In genomic region chr3:197256836-197257444, GRCh38 we compare ENCODE assay signal across 8 cellular contexts. TPM values are rescaled to one million over a fixed set of nuclear protein-coding genes. Genes with fewer than 3 reads are reported as not detected.
DNase-seq lines count a peak whose midpoint lies in the region; ATAC-seq, FAIRE-seq and TF ChIP-seq lines count a peak whose summit lies in the region.

No MANE protein-coding gene starts in this region.

- TF ChIP-seq RAD21 in A549 (conservative IDR thresholded peaks at IDR 0.05 in 1 of 2, IDR thresholded peaks at IDR 0.05 in 1 of 2): peak; percentile 40 to 69

- H3K9me2 ChIP-seq in DOHH2 (replicated peaks; ENCODE audit: control insufficient read depth, low read length): no peaks in the 10 kb centered on the region

- peaks cover 91% of the 10 kb centered on the region for H3K79me2 ChIP-seq in DOHH2 (ENCODE audit: control insufficient read depth, low read length)

- TF ChIP-seq EP300 in A549 (IDR thresholded peaks at IDR 0.05): no peak

- TF ChIP-seq CTCF in A549 (IDR thresholded peaks at IDR 0.05) (peak; percentile 62), DOHH2 (IDR thresholded peaks at IDR 0.05; ENCODE audit: low read depth, low read length, poor library complexity, severe bottlenecking) (peak; percentile 70)

- H3K4me1 ChIP-seq in A549 (peaks cover 19% of the 10 kb centered on the region; the same call in 2 of the 3 replicates), DOHH2 (ENCODE audit: control insufficient read depth, low read length) (peaks cover 4% of the 10 kb centered on the region; the same call in 1 of the 2 replicates)

- H3K4me2 ChIP-seq in A549 (no peak overlapping the region), DOHH2 (ENCODE audit: low read length) (no peak overlapping the region)

- peaks cover 18% of the 10 kb centered on the region for H4K20me1 ChIP-seq in DOHH2 (ENCODE audit: control insufficient read depth, insufficient read depth, low read depth, low read length)

- CTCF ChIA-PET in A549 (lab: Yijun Ruan, JAX): interaction anchor here (0.6 to 3.5 kb wide), 48 partner anchors 8 to 330 kb away, joined by 3 to 37 read pairs (median 4); partner anchors contain the start of gene MELTF

- H3K27me3 ChIP-seq in DOHH2 (ENCODE audit: control insufficient read depth, low read length): no peaks in the 10 kb centered on the region

- POLR2A ChIA-PET in A549 (lab: Yijun Ruan, JAX): interaction anchor here (1.0 kb wide), 1 partner anchor 41 kb away, joined by 3 read pairs; the partner anchor contains the start of gene DLG1

- peaks cover 21% of the 10 kb centered on the region for H3K36me3 ChIP-seq in DOHH2 (ENCODE audit: control insufficient read depth, low read length)

- H3K27ac ChIP-seq in A549 (no peak overlapping the region), DOHH2 (ENCODE audit: low read depth, low read length) (no peak overlapping the region)

- ATAC-seq in A549 (no peak), GM21381 (IDR thresholded peaks at IDR 0.05; ENCODE audit: unreplicated experiment) (no peak)

- DNase-seq in A549 (ENCODE audit: low read depth in 1 of 2, low spot score in 1 of 2) (peak in 1 of 2 experiments; percentile 46), NCI-H2029 treated with DMSO at 0.1 percent for 48 hours (lab: John Stamatoyannopoulos, UW) (peak; percentile 26), frontal cortex (ENCODE audit: low spot score in 2 of 2) (no peak), smooth muscle cell of the brain vasculature (ENCODE audit: low read depth, low spot score) (peak; percentile 35), epidermal melanocyte (ENCODE audit: insufficient read length, low spot score) (no peak)
- peak; percentile 23 for DNase-seq in activated CD4-positive, alpha-beta T cell treated with anti-CD3 and anti-CD28 coated beads, Interleukin-2, amount 50 U/mL, for 4 hours

- H3K9me3 ChIP-seq in A549 (no peaks in the 10 kb centered on the region), DOHH2 (ENCODE audit: control insufficient read depth, insufficient read depth, low read length) (no peaks in the 10 kb centered on the region)

- WGBS in A549 (ENCODE audit: missing lambda C conversion rate): 7% methylated on average over 3 of the region's 3 CpGs

- H3F3A ChIP-seq in DOHH2 (ENCODE audit: control insufficient read depth, insufficient read depth): peaks cover 9% of the 10 kb centered on the region

- H3K4me3 ChIP-seq in A549: no peak overlapping the region
- no peak overlapping the region for H3K4me3 ChIP-seq in DOHH2 (ENCODE audit: low read length)

- no peak for TF ChIP-seq POLR2A in A549 (IDR thresholded peaks at IDR 0.05; ENCODE audit: low read length)

- no peak for FAIRE-seq in A549 (lab: Jason Lieb, UNC)
- FAIRE-seq in frontal cortex (lab: Jason Lieb, UNC): peak; percentile 89

TF ChIP-seq in A549, 52 proteins besides CTCF, POLR2A, EP300 and RAD21:
- TF ChIP-seq CHD4 (IDR thresholded peaks at IDR 0.05; ENCODE audit: borderline replicate concordance): no peak
- peak; percentile 55 for TF ChIP-seq SMC3 (IDR thresholded peaks at IDR 0.05)

RNA-seq across cellular contexts. Expression of gene DLG1, which starts 41.5 kb away (rescaled TPM):
- 33.9 and 40.7 TPM in 2 replicates for polyA plus RNA-seq in A549 (2011; rRNA removed)
- polyA plus RNA-seq in A549 (2012; cell fraction: cytosol; rRNA removed): 5.9 and 6.8 TPM in 2 replicates
- 8.1 and 10.2 TPM in 2 replicates for polyA plus RNA-seq in A549 (2012; cell fraction: nucleus; rRNA removed)
- 26.4 to 29.6 TPM (median 27.0 TPM) in 3 replicates for polyA plus RNA-seq in A549 (2017; fragmentation: RNase III; extraction: RNeasy Plus Mini Kit Qiagen cat#74134 plus additional on column Dnase treatment)
- 24.7 and 31.8 TPM in 2 replicates for polyA minus RNA-seq in A549 (2011; rRNA and poly(A)+ RNA removed)
- 112 TPM for total RNA-seq in frontal cortex

Comparison
In these comparisons a context has a peak if more than half of its experiments do, and no peak if none do; other contexts are left out.
1. DNase-seq: peak in NCI-H2029 treated with DMSO at 0.1 percent for 48 hours (single experiment), activated CD4-positive, alpha-beta T cell treated with anti-CD3 and anti-CD28 coated beads, Interleukin-2, amount 50 U/mL, for 4 hours (2 of 2) and smooth muscle cell of the brain vasculature (single experiment); none in frontal cortex (0 of 2) and epidermal melanocyte (single experiment).